8 cellular contexts compared by ENCODE assay signal in the genomic region with DNA sequence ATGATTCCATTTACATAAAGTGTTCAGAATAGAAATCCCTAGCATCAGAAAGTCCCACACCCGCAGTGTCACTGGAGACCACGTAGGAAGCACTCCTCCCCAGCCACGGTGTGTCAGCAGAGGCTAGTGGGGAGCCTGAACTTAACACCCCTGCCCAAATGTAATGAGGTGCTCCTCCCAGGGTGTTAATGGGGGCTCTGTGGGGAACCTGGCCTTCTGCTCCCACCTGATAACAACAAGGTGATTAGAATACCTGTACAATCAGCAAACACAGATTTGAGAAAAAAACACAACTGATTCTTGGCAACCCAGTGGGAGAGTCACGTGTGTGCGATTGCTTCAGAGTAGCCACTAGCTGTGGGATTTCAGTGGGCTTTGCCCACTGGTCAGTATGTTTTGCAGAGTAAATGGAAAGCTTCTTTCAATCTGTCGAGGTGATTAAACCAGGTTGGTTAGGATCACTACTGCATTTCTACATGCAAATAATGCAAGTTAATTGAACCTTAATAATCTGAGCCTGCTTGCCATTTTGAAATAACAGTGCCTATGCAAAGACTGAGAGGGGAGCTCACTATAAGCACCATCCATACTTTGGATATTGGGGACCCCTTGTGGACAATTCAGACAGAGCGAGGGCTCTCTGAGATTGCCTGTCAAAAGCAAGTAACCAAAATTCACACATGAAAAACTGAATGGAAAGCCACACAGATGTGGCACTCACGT. TPM values are rescaled to one million over a fixed set of nuclear protein-coding genes. Genes with fewer than 3 reads are reported as not detected.
DNase-seq lines count a peak whose midpoint lies in the region; ATAC-seq, FAIRE-seq and TF ChIP-seq lines count a peak whose summit lies in the region.

No MANE protein-coding gene starts in this region.

- no peak for TF ChIP-seq EP300 in A549 (IDR thresholded peaks at IDR 0.05)

- ATAC-seq in A549 (peak; percentile 96), HG02588 (IDR thresholded peaks at IDR 0.05; ENCODE audit: unreplicated experiment) (no peak)

- H4K8ac ChIP-seq in mesendoderm (ENCODE audit: low read depth, low read length): no peak overlapping the region

- H3K18ac ChIP-seq in mesendoderm (ENCODE audit: low read length): no peak overlapping the region

- CTCF ChIA-PET in A549 (lab: Yijun Ruan, JAX): interaction anchor here (0.7 to 5.4 kb wide), 38 partner anchors 9 to 229 kb away, joined by 3 to 81 read pairs (median 5); partner anchors contain the start of genes CAD, CGREF1, KHK and TRIM54

- no peak overlapping the region for H3K9ac ChIP-seq in mesendoderm (ENCODE audit: low read length)

- 38% methylated on average over 8 of the region's 8 CpGs for WGBS in A549 (ENCODE audit: missing lambda C conversion rate)
- no CpG with 5 or more reads among the region's 8 CpGs for WGBS in mesendoderm (ENCODE audit: extremely low coverage, insufficient coverage, low lambda C conversion rate)

- H3K23ac ChIP-seq in mesendoderm (ENCODE audit: low read length): no peak overlapping the region

- no peak overlapping the region for H3K4me3 ChIP-seq in A549
- no peak overlapping the region for H3K4me3 ChIP-seq in GM12864 (ENCODE audit: low read depth, low read length)
- no peak overlapping the region for H3K4me3 ChIP-seq in mesendoderm (ENCODE audit: low read length)

- FAIRE-seq in A549 (lab: Jason Lieb, UNC): peak; percentile 54

- DNase-seq in A549 (ENCODE audit: low read depth in 1 of 2, low spot score in 1 of 2): peak; percentile 60 to 74
- no peak for DNase-seq in GM12864 (ENCODE audit: low read depth)
- peak; percentile 52 to 76 for DNase-seq in NCI-H2081 (lab: John Stamatoyannopoulos, UW)
- DNase-seq in T-helper 9 cell: peak; percentile 11
- peak; percentile 27 for DNase-seq in effector CD4-positive, alpha-beta T cell
- peak; percentile 61 for DNase-seq in mesendoderm
- peak; percentile 68 for DNase-seq in ureter (ENCODE audit: low spot score)

- H3K27ac ChIP-seq in A549 (no peak overlapping the region), mesendoderm (ENCODE audit: low read depth, low read length) (no peak overlapping the region)

- H3K56ac ChIP-seq in mesendoderm (ENCODE audit: low read length): no peak overlapping the region

- no peaks in the 10 kb centered on the region for H3K79me2 ChIP-seq in mesendoderm (ENCODE audit: control insufficient read depth, insufficient read depth, low read length)

- POLR2A ChIA-PET in A549 (lab: Yijun Ruan, JAX): interaction anchor here (0.6 to 1.0 kb wide), 4 partner anchors 45 to 112 kb away, joined by 3 to 5 read pairs (median 3); no protein-coding TSS in a partner anchor

- no peaks in the 10 kb centered on the region for H3K36me3 ChIP-seq in mesendoderm (ENCODE audit: control insufficient read depth, insufficient read depth, low read length)

- no peak overlapping the region for H2AK5ac ChIP-seq in mesendoderm (ENCODE audit: low read length)

- TF ChIP-seq RAD21 in A549 (conservative IDR thresholded peaks at IDR 0.05 in 1 of 2, IDR thresholded peaks at IDR 0.05 in 1 of 2): peak; percentile 79 to 83

- H3K4ac ChIP-seq in mesendoderm (ENCODE audit: low read depth, low read length): no peak overlapping the region

- TF ChIP-seq CTCF in A549 (IDR thresholded peaks at IDR 0.05): peak; percentile 79
- TF ChIP-seq CTCF in GM12864 (IDR thresholded peaks at IDR 0.05; ENCODE audit: low read depth, low read length, missing control alignments): peak; percentile 66

- TF ChIP-seq POLR2A in A549 (IDR thresholded peaks at IDR 0.05; ENCODE audit: low read length): no peak

- no peak overlapping the region for H2BK15ac ChIP-seq in mesendoderm (replicated peaks; ENCODE audit: low read depth)

- no peaks in the 10 kb centered on the region for H3K9me3 ChIP-seq in A549

- H3K4me1 ChIP-seq in A549 (0 out of 3 replicates have a peak, but pooled peaks cover 3% of the 10 kb centered on the region), mesendoderm (ENCODE audit: control insufficient read depth, low read depth, low read length) (no peaks in the 10 kb centered on the region)

- H2BK5ac ChIP-seq in mesendoderm (ENCODE audit: low read length): no peak overlapping the region

- H3K79me1 ChIP-seq in mesendoderm (ENCODE audit: low read length): no peaks in the 10 kb centered on the region

- H2BK120ac ChIP-seq in mesendoderm (ENCODE audit: low read depth, low read length): no peak overlapping the region

- H4K5ac ChIP-seq in mesendoderm (ENCODE audit: low read length): no peak overlapping the region

- H3K27me3 ChIP-seq in mesendoderm (ENCODE audit: insufficient read depth, low read length, poor library complexity): no peaks in the 10 kb centered on the region

- H3K4me2 ChIP-seq in A549 (no peak overlapping the region), mesendoderm (ENCODE audit: low read length) (no peak overlapping the region)

TF ChIP-seq in A549, 52 proteins besides CTCF, POLR2A, EP300 and RAD21:
- TF ChIP-seq RARB (CRISPR knock-in tag; IDR thresholded peaks at IDR 0.05) (no peak), SMC3 (IDR thresholded peaks at IDR 0.05) (peak; percentile 80), JUN (IDR thresholded peaks at IDR 0.05) (no peak)
- TF ChIP-seq, protein P1, sequence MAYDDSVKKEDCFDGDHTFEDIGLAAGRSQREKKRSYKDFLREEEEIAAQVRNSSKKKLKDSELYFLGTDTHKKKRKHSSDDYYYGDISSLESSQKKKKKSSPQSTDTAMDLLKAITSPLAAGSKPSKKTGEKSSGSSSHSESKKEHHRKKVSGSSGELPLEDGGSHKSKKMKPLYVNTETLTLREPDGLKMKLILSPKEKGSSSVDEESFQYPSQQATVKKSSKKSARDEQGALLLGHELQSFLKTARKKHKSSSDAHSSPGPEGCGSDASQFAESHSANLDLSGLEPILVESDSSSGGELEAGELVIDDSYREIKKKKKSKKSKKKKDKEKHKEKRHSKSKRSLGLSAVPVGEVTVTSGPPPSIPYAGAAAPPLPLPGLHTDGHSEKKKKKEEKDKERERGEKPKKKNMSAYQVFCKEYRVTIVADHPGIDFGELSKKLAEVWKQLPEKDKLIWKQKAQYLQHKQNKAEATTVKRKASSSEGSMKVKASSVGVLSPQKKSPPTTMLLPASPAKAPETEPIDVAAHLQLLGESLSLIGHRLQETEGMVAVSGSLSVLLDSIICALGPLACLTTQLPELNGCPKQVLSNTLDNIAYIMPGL (CRISPR knock-in tag; IDR thresholded peaks at IDR 0.05; ENCODE audit: borderline replicate concordance): 0 out of 2 replicates have a peak, but pooled peaks have one; percentile 36
TF ChIP-seq in A549: peak in this region for 2.

RNA-seq across cellular contexts. Expression of gene ATRAID, which starts 20.6 kb away (rescaled TPM):
- 346 and 429 TPM in 2 replicates for polyA plus RNA-seq in A549 (2011; rRNA removed)
- 218 and 250 TPM in 2 replicates for polyA plus RNA-seq in A549 (2012; cell fraction: cytosol; rRNA removed)
- polyA plus RNA-seq in A549 (2012; cell fraction: nucleus; rRNA removed): 161 and 276 TPM in 2 replicates
- polyA plus RNA-seq in A549 (2017; fragmentation: RNase III; extraction: RNeasy Plus Mini Kit Qiagen cat#74134 plus additional on column Dnase treatment): 166 to 176 TPM (median 172 TPM) in 3 replicates
- 165 and 193 TPM in 2 replicates for polyA minus RNA-seq in A549 (2011; rRNA and poly(A)+ RNA removed)
- 107 TPM for polyA plus RNA-seq in mesendoderm (2013, experiment 1 of 2)
- 101 TPM for polyA plus RNA-seq in mesendoderm (2013, experiment 2 of 2)
- 131 TPM for total RNA-seq in ureter

RNA-seq across cellular contexts. Expression of gene SLC5A6, which starts 20.8 kb away (rescaled TPM):
- polyA plus RNA-seq in A549 (2011; rRNA removed) (86.7 and 104 TPM in 2 replicates), A549 (2017; fragmentation: RNase III; extraction: RNeasy Plus Mini Kit Qiagen cat#74134 plus additional on column Dnase treatment) (77.2 to 86.6 TPM (median 82.7 TPM) in 3 replicates)
- polyA plus RNA-seq in A549 (2012; cell fraction: cytosol; rRNA removed): 137 and 146 TPM in 2 replicates
- polyA plus RNA-seq in A549 (2012; cell fraction: nucleus; rRNA removed): 401 and 438 TPM in 2 replicates
- polyA minus RNA-seq in A549 (2011; rRNA and poly(A)+ RNA removed): 190 and 218 TPM in 2 replicates
- 115 TPM for polyA plus RNA-seq in mesendoderm (2013, experiment 1 of 2)
- 113 TPM for polyA plus RNA-seq in mesendoderm (2013, experiment 2 of 2)
- 42.1 TPM for total RNA-seq in ureter

RNA-seq across cellular contexts. Expression of gene CAD, which starts 25.9 kb away (rescaled TPM):
- polyA plus RNA-seq in A549 (2011; rRNA removed) (50.5 and 61.8 TPM in 2 replicates), A549 (2017; fragmentation: RNase III; extraction: RNeasy Plus Mini Kit Qiagen cat#74134 plus additional on column Dnase treatment) (69.3 to 71.2 TPM (median 70.2 TPM) in 3 replicates)
- polyA plus RNA-seq in A549 (2012; cell fraction: cytosol; rRNA removed): 94.4 and 103 TPM in 2 replicates
- polyA plus RNA-seq in A549 (2012; cell fraction: nucleus; rRNA removed): 380 and 516 TPM in 2 replicates
- polyA minus RNA-seq in A549 (2011; rRNA and poly(A)+ RNA removed): 356 and 439 TPM in 2 replicates
- 29.5 TPM for polyA plus RNA-seq in mesendoderm (2013, experiment 1 of 2)
- polyA plus RNA-seq in mesendoderm (2013, experiment 2 of 2): 31.0 TPM
- 63.6 TPM for total RNA-seq in ureter

RNA-seq across cellular contexts. Expression of gene TCF23, which starts 42.5 kb away (rescaled TPM):
- polyA plus RNA-seq in A549 (2011; rRNA removed) (not detected in 2 replicates), A549 (2017; fragmentation: RNase III; extraction: RNeasy Plus Mini Kit Qiagen cat#74134 plus additional on column Dnase treatment) (not detected in 3 replicates)
- not detected in 2 replicates for polyA plus RNA-seq in A549 (2012; cell fraction: cytosol; rRNA removed)
- polyA plus RNA-seq in A549 (2012; cell fraction: nucleus; rRNA removed): not detected in 2 replicates
- not detected in 2 replicates for polyA minus RNA-seq in A549 (2011; rRNA and poly(A)+ RNA removed)
- polyA plus RNA-seq in mesendoderm (2013, experiment 1 of 2): not detected
- not detected for polyA plus RNA-seq in mesendoderm (2013, experiment 2 of 2)
- total RNA-seq in ureter: 0.42 TPM

RNA-seq across cellular contexts. Expression of gene PRR30, which starts 52.1 kb away (rescaled TPM):
- not detected in 2 replicates for polyA plus RNA-seq in A549 (2011; rRNA removed)
- not detected in 2 replicates for polyA plus RNA-seq in A549 (2012; cell fraction: cytosol; rRNA removed)
- polyA plus RNA-seq in A549 (2012; cell fraction: nucleus; rRNA removed): not detected in 2 replicates
- not detected in 3 replicates for polyA plus RNA-seq in A549 (2017; fragmentation: RNase III; extraction: RNeasy Plus Mini Kit Qiagen cat#74134 plus additional on column Dnase treatment)
- polyA minus RNA-seq in A549 (2011; rRNA and poly(A)+ RNA removed): not detected in 2 replicates
- polyA plus RNA-seq in mesendoderm (2013, experiment 1 of 2): not detected
- polyA plus RNA-seq in mesendoderm (2013, experiment 2 of 2): not detected
- total RNA-seq in ureter: not detected
